In the genomic region with DNA sequence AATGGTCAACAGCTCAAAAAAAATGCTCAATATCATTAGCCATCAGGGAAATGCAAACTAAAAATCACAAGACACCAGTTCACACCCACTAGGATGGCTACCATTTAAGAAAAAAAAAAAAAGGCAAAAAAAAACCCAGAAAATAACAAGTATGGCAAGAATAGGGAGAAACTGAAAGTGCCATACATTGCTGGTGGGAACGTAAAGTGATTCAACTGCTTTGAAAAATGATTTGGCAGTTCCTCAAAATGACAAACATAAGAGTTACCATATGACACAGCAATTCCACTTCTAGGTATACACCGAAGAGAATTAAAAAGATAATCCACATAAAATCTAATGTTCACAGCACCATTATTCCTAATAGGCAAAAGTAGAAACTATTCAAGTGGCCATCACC, we compare ENCODE assay signal across 12 cellular contexts. TPM values are rescaled to one million over a fixed set of nuclear protein-coding genes. Genes with fewer than 3 reads are reported as not detected.
DNase-seq lines count a peak whose midpoint lies in the region; ATAC-seq, FAIRE-seq and TF ChIP-seq lines count a peak whose summit lies in the region.
"Had no signal": no experiment of that assay in that cellular context is flagged by ENCODE, and none has a peak within 500 bp of the region (broad histone marks: within the 10 kb centered on the region; RNA-seq: fewer than 3 reads in every experiment).

No MANE protein-coding gene starts in this region.

- H3K4me2 ChIP-seq in OCI-LY3 (ENCODE audit: low read length): peak overlapping the region; percentile 57
- H3K4me2 ChIP-seq: hepatocyte had no signal

- FAIRE-seq in GM12891 (lab: Jason Lieb, UNC) (peak; percentile 16), islet of Langerhans (lab: Jason Lieb, UNC) (peak; percentile 33)

- peaks cover 64% of the 10 kb centered on the region for H4K20me1 ChIP-seq in OCI-LY3 (ENCODE audit: insufficient read depth, low read length)

- peaks cover 45% of the 10 kb centered on the region for H3K4me1 ChIP-seq in OCI-LY3 (ENCODE audit: low read length)
- no peaks in the 10 kb centered on the region for H3K4me1 ChIP-seq in ovary (ENCODE audit: insufficient read depth)

- TF ChIP-seq CTCF in OCI-LY3 (IDR thresholded peaks at IDR 0.05; ENCODE audit: low read depth, low read length) (no peak), ovary (IDR thresholded peaks at IDR 0.05) (no peak)

- H3K79me2 ChIP-seq in OCI-LY3 (ENCODE audit: low read length): peaks cover 40% of the 10 kb centered on the region

- TF ChIP-seq POLR2A in GM12891 (IDR thresholded peaks at IDR 0.05; ENCODE audit: low read depth, low read length) (no peak), ovary (IDR thresholded peaks at IDR 0.05) (no peak)

- ATAC-seq in GM21717 (IDR thresholded peaks at IDR 0.05; ENCODE audit: unreplicated experiment): peak; percentile 60
- ATAC-seq: right cardiac atrium had no signal

- intact Hi-C loops in ovary (cut with DNase I): no loop called here

- no peak for DNase-seq in GM12891 (ENCODE audit: insufficient read length, low spot score)
- DNase-seq in stimulated activated CD4-positive, alpha-beta T cell treated with anti-CD3 and anti-CD28 coated beads, Interleukin-4, amount 100 ng/mL, for 1 hour: no peak
- no peak for DNase-seq in stimulated activated CD4-positive, alpha-beta T cell treated with anti-CD3 and anti-CD28 coated beads, Interleukin-12 subunit alpha, Interleukin-12 subunit beta, amount 100 ng/mL, for 4 hours
- DNase-seq in NCI-H1694 treated with DMSO at 0.1 percent for 48 hours (lab: John Stamatoyannopoulos, UW): no peak
- DNase-seq in ovary: no peak
- DNase-seq: dorsolateral prefrontal cortex, MM.1S, right cardiac atrium had no signal

- no peaks in the 10 kb centered on the region; the same call in 1 of the 2 replicates for H3K9me3 ChIP-seq in OCI-LY3 (ENCODE audit: insufficient read depth, low read length)
- no peaks in the 10 kb centered on the region for H3K9me3 ChIP-seq in ovary

- 91 to 96% (median 95%) methylated on average over 2 of the region's 2 CpGs for WGBS in ovary, 3 donors

- H3K27ac ChIP-seq in OCI-LY3 (ENCODE audit: low read length) (peak overlapping the region; percentile 66), ovary (no peak overlapping the region)
- H3K27ac ChIP-seq: hepatocyte had no signal

- H3K4me3 ChIP-seq in OCI-LY3 (ENCODE audit: low read length) (peak overlapping the region; percentile 48), ovary (no peak overlapping the region)
- H3K4me3 ChIP-seq: dorsolateral prefrontal cortex, hepatocyte had no signal

- H2AFZ ChIP-seq in OCI-LY3 (ENCODE audit: low read depth, low read length): no peak overlapping the region
- H2AFZ ChIP-seq: hepatocyte had no signal

- TF ChIP-seq EP300 in ovary (IDR thresholded peaks at IDR 0.05): no peak

- H3K27me3 ChIP-seq in OCI-LY3 (ENCODE audit: low read depth, low read length) (no peaks in the 10 kb centered on the region), ovary (no peaks in the 10 kb centered on the region)
- H3K27me3 ChIP-seq: dorsolateral prefrontal cortex, hepatocyte had no signal

- 0 out of 2 replicates have a peak overlapping the region, but pooled peaks have one; percentile 9 for H3K9ac ChIP-seq in OCI-LY3 (ENCODE audit: low read length)

- H3K36me3 ChIP-seq in OCI-LY3 (replicated peaks; ENCODE audit: low read depth, low read length) (peaks cover 73% of the 10 kb centered on the region), ovary (no peaks in the 10 kb centered on the region)

TF ChIP-seq in GM12891, 5 proteins besides CTCF, POLR2A, EP300 and RAD21:
- TF ChIP-seq TAF1 (IDR thresholded peaks at IDR 0.05; ENCODE audit: low read depth, low read length): no peak
- no peak for TF ChIP-seq POU2F2 (IDR thresholded peaks at IDR 0.05; ENCODE audit: low read depth, low read length)
- no peak for TF ChIP-seq PAX5 (IDR thresholded peaks at IDR 0.05; ENCODE audit: insufficient read depth, low read length, severe bottlenecking)
- TF ChIP-seq SPI1 (IDR thresholded peaks at IDR 0.05; ENCODE audit: low read depth, low read length): peak; percentile 88
- TF ChIP-seq POLR2AphosphoS5 (IDR thresholded peaks at IDR 0.05; ENCODE audit: low read depth, low read length): no peak

RNA-seq across cellular contexts. Expression of gene PICALM, which starts 47.5 kb away (rescaled TPM):
- polyA plus RNA-seq in GM12891 (2012; ENCODE audit: low read depth, missing spikeins): 14.8 TPM
- 100 to 1,000 TPM; 176 to 274 (median 206) TPM for total RNA-seq in ovary
- 100 to 1,000 TPM; 103 to 250 TPM for polyA plus RNA-seq in ovary
